ENCODE assay signal across 24 cellular contexts in genomic region chr17:3596804-3597464, GRCh38. TPM values are rescaled to one million over a fixed set of nuclear protein-coding genes. Genes with fewer than 3 reads are reported as not detected.
"Had no signal": no experiment of that assay in that cellular context is flagged by ENCODE, and none has a peak within 500 bp of the region (broad histone marks: within the 10 kb centered on the region; RNA-seq: fewer than 3 reads in every experiment).

No MANE protein-coding gene starts in this region.

- H3K27ac ChIP-seq: esophagus squamous epithelium, gastroesophageal sphincter, parathyroid adenoma, right atrium auricular region, sigmoid colon, skin epidermis, testis, transverse colon, vagina had no signal

- H2AFZ ChIP-seq: parathyroid adenoma had no signal

- H3K4me3 Mint-ChIP-seq: dendritic cell treated with granulocyte-macrophage colony-stimulating factor and Interleukin-4, amounts not matched to agents 40 ng/mL and 50 ng/mL, for 4 days; effector memory CD8-positive, alpha-beta T cell; mesothelial cell of epicardium; nephron; stimulated activated naive B cell treated with anti-CD40 and anti-IgM and Interleukin-4, amounts not matched to agents 10 μg/mL and 1 μg/mL and 100 μg/mL, for 72 hours; stimulated activated naive CD8-positive, alpha-beta T cell treated with anti-CD3 and anti-CD28 coated beads, Interleukin-15, amount 100 ng/mL, for 72 hours had no signal

- H3K79me2 ChIP-seq: parathyroid adenoma had no signal

- H3K9ac ChIP-seq: parathyroid adenoma had no signal

- DNase-seq: cerebellar nuclear complex; effector memory CD8-positive, alpha-beta T cell; esophagus squamous epithelium; foreskin fibroblast; kidney; left colon; mammary epithelial cell; sigmoid colon; stimulated activated CD4-positive, alpha-beta T cell treated with anti-CD3 and anti-CD28 coated beads, Interleukin-2, amount 100 ng/mL, for 24 hours; stimulated activated CD4-positive, alpha-beta T cell treated with anti-CD3 and anti-CD28 coated beads, Interleukin-4, amount 100 ng/mL, for 4 hours; stimulated activated naive B cell treated with anti-CD40 and anti-IgM and Interleukin-4, amounts not matched to agents 10 μg/mL and 1 μg/mL and 100 μg/mL, for 72 hours; stimulated activated naive CD8-positive, alpha-beta T cell treated with anti-CD3 and anti-CD28 coated beads, Interleukin-15, amount 100 ng/mL, for 72 hours; testis; transverse colon had no signal

- H3K27me3 Mint-ChIP-seq: dendritic cell treated with granulocyte-macrophage colony-stimulating factor and Interleukin-4, amounts not matched to agents 40 ng/mL and 50 ng/mL, for 4 days; effector memory CD8-positive, alpha-beta T cell; stimulated activated naive B cell treated with anti-CD40 and anti-IgM and Interleukin-4, amounts not matched to agents 10 μg/mL and 1 μg/mL and 100 μg/mL, for 72 hours; stimulated activated naive CD8-positive, alpha-beta T cell treated with anti-CD3 and anti-CD28 coated beads, Interleukin-15, amount 100 ng/mL, for 72 hours had no signal

- FAIRE-seq: colon, kidney had no signal

- H3K27me3 ChIP-seq: gastroesophageal sphincter, right atrium auricular region, sigmoid colon, testis, transverse colon, vagina had no signal

- H3K4me3 ChIP-seq: esophagus squamous epithelium, gastroesophageal sphincter, right atrium auricular region, sigmoid colon, skin epidermis, testis, transverse colon, vagina had no signal

- H3K9me3 Mint-ChIP-seq: dendritic cell treated with granulocyte-macrophage colony-stimulating factor and Interleukin-4, amounts not matched to agents 40 ng/mL and 50 ng/mL, for 4 days; effector memory CD8-positive, alpha-beta T cell; mesothelial cell of epicardium; nephron; stimulated activated naive B cell treated with anti-CD40 and anti-IgM and Interleukin-4, amounts not matched to agents 10 μg/mL and 1 μg/mL and 100 μg/mL, for 72 hours; stimulated activated naive CD8-positive, alpha-beta T cell treated with anti-CD3 and anti-CD28 coated beads, Interleukin-15, amount 100 ng/mL, for 72 hours had no signal

- H3K9me3 ChIP-seq: esophagus squamous epithelium, gastroesophageal sphincter, right atrium auricular region, sigmoid colon, testis, transverse colon, vagina had no signal

- H3K36me3 Mint-ChIP-seq: mesothelial cell of epicardium had no signal

- H3K36me3 ChIP-seq: transverse colon, vagina had no signal

- ATAC-seq: effector memory CD8-positive, alpha-beta T cell; gastroesophageal sphincter; left colon; stimulated activated naive B cell treated with anti-CD40 and anti-IgM and Interleukin-4, amounts not matched to agents 10 μg/mL and 1 μg/mL and 100 μg/mL, for 72 hours; stimulated activated naive CD8-positive, alpha-beta T cell treated with anti-CD3 and anti-CD28 coated beads, Interleukin-15, amount 100 ng/mL, for 72 hours had no signal

- H3K4me1 ChIP-seq: esophagus squamous epithelium, parathyroid adenoma, testis, transverse colon, vagina had no signal

- H3K4me1 Mint-ChIP-seq: stimulated activated naive B cell treated with anti-CD40 and anti-IgM and Interleukin-4, amounts not matched to agents 10 μg/mL and 1 μg/mL and 100 μg/mL, for 72 hours; stimulated activated naive CD8-positive, alpha-beta T cell treated with anti-CD3 and anti-CD28 coated beads, Interleukin-15, amount 100 ng/mL, for 72 hours had no signal

- H3K27ac Mint-ChIP-seq: dendritic cell treated with granulocyte-macrophage colony-stimulating factor and Interleukin-4, amounts not matched to agents 40 ng/mL and 50 ng/mL, for 4 days; effector memory CD8-positive, alpha-beta T cell; mesothelial cell of epicardium; nephron; stimulated activated naive B cell treated with anti-CD40 and anti-IgM and Interleukin-4, amounts not matched to agents 10 μg/mL and 1 μg/mL and 100 μg/mL, for 72 hours had no signal

RNA-seq across cellular contexts. Expression of gene TRPV3, which starts 39.3 kb away (rescaled TPM):
- total RNA-seq: pulmonary artery endothelial cell had no signal
